Comparison of ENCODE assay signal across 1 cellular context in genomic region chr6:71727632-71728294, GRCh38.
TF ChIP-seq lines count a peak whose summit lies in the region.

No MANE protein-coding gene starts in this region.

TF ChIP-seq in GM23338, 12 proteins besides CTCF, POLR2A, EP300 and RAD21 (continued from another document):
- no peak for TF ChIP-seq ZNF462 (CRISPR knock-in tag; IDR thresholded peaks at IDR 0.05)
- no peak for TF ChIP-seq NANOG (IDR thresholded peaks at IDR 0.05; ENCODE audit: borderline replicate concordance)
- no peak for TF ChIP-seq STAT1 (IDR thresholded peaks at IDR 0.05; ENCODE audit: unreplicated experiment)
- TF ChIP-seq EZH2phosphoT487 (IDR thresholded peaks at IDR 0.05; ENCODE audit: unreplicated experiment), result no peak
